23 cellular contexts compared by ENCODE assay signal in the genomic region with DNA sequence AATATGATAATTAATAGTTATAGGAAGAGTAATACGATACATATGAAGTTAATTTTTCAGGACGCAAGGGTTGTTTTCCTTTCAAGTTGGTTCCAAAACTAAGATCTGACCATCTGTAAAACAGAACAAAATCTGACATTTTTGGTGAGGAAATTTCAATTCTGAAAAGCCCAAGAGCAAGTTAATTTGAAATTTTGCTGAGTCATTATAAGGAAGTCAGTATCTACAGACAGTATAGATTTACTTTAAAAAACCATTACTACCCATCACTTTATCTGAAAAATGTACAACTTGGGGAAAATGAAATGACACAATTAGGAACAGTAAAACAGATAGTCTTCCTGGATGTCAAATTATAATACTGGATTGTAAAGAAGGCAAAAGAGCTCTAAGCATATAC. TPM values are rescaled to one million over a fixed set of nuclear protein-coding genes. Genes with fewer than 3 reads are reported as not detected.
DNase-seq lines count a peak whose midpoint lies in the region; ATAC-seq and TF ChIP-seq lines count a peak whose summit lies in the region.
"Had no signal": no experiment of that assay in that cellular context is flagged by ENCODE, and none has a peak within 500 bp of the region (broad histone marks: within the 10 kb centered on the region; RNA-seq: fewer than 3 reads in every experiment).

No MANE protein-coding gene starts in this region.

- TF ChIP-seq CTCF in A673 (conservative IDR thresholded peaks at IDR 0.05; ENCODE audit: low read depth, low read length) (no peak), Caco-2 (IDR thresholded peaks at IDR 0.05; ENCODE audit: insufficient read depth in 1 of 2, low read depth in 1 of 2, low read length in 1 of 2, severe bottlenecking in 1 of 2, unreplicated experiment in 1 of 2) (no peak), endodermal cell (conservative IDR thresholded peaks at IDR 0.05) (no peak)

- H3K36me3 Mint-ChIP-seq in Caco-2 (ENCODE audit: insufficient read depth, unreplicated experiment) (peaks cover 38% of the 10 kb centered on the region), endodermal cell (ENCODE audit: low read depth) (peaks cover 72% of the 10 kb centered on the region)

- CTCF ChIA-PET in A673 (lab: Charles Lee) (no interaction called here), Caco-2 (lab: Charles Lee) (no interaction called here)

- no peak for ATAC-seq in HG03097 (IDR thresholded peaks at IDR 0.05; ENCODE audit: low FRiP score, unreplicated experiment)
- ATAC-seq: right cardiac atrium had no signal

- H3K36me3 ChIP-seq in A673 (ENCODE audit: insufficient read depth, low read length, poor library complexity, severe bottlenecking) (peaks cover 55% of the 10 kb centered on the region), Caco-2 (ENCODE audit: control insufficient read depth, insufficient read depth, low read length) (peaks cover 2% of the 10 kb centered on the region), endodermal cell (ENCODE audit: control insufficient read depth, insufficient read depth, low read length) (peaks cover 83% of the 10 kb centered on the region)

- no peak overlapping the region for H3K9ac ChIP-seq in endodermal cell (ENCODE audit: extremely low read depth, low read length, poor library complexity, severe bottlenecking)

- H3K27ac ChIP-seq in A673 (ENCODE audit: low read depth, low read length, poor library complexity, severe bottlenecking) (peak overlapping the region; percentile 7), endodermal cell (ENCODE audit: low read depth, low read length) (no peak overlapping the region)
- H3K27ac ChIP-seq: spleen, upper lobe of left lung, VCaP had no signal

- DNase-seq in A673 (ENCODE audit: low spot score) = no peak
- no peak for DNase-seq in Caco-2
- peak; percentile 9 for DNase-seq in OCI-M1 (lab: John Stamatoyannopoulos, UW)
- no peak for DNase-seq in endodermal cell
- DNase-seq in NCI-H146 (lab: John Stamatoyannopoulos, UW) = no peak
- DNase-seq in NCI-H2171 treated with DMSO at 0.1 percent for 48 hours (lab: John Stamatoyannopoulos, UW) = no peak
- DNase-seq: activated CD4-positive, alpha-beta T cell treated with anti-CD3 and anti-CD28 coated beads for 48 hours; CD4-positive, alpha-beta T cell; cerebellar nuclear complex; EL; HCEC 1CT; NCI-H1694 treated with DMSO at 0.1 percent for 48 hours; NCI-H2171; NCI-H524 treated with DMSO at 0.1 percent for 48 hours; right cardiac atrium; SHP77 treated with DMSO at 0.1 percent for 48 hours; spleen; substantia nigra; upper lobe of left lung had no signal

- H3K27me3 Mint-ChIP-seq in Caco-2 (ENCODE audit: insufficient read depth, unreplicated experiment) (no peaks in the 10 kb centered on the region), endodermal cell (ENCODE audit: insufficient read depth) (no peaks in the 10 kb centered on the region)
- H3K27me3 Mint-ChIP-seq: CD4-positive, alpha-beta T cell had no signal

- H3K27ac Mint-ChIP-seq in Caco-2 (ENCODE audit: unreplicated experiment) (no peak overlapping the region), endodermal cell (peak overlapping the region; percentile 56)
- H3K27ac Mint-ChIP-seq: activated T-helper 2 cell treated with anti-CD3 and anti-CD28 coated beads, Interferon-gamma antibody, Interleukin-2, Interleukin-4, amounts not matched to agents 10 μg/mL and 5 μg/mL and 100 μg/mL, durations not matched to agents 14 hours and 24 hours and 36 hours; CD4-positive, alpha-beta T cell; T-helper 2 cell treated with Interferon-gamma antibody and Interleukin-4, amounts not matched to agents 5 μg/mL and 100 μg/mL, for 36 hours had no signal

- intact Hi-C loops in A673 (cut with micrococcal nuclease; ENCODE audit: unreplicated experiment) = no loop called here
- intact Hi-C loops in Caco-2 (cut with micrococcal nuclease; ENCODE audit: unreplicated experiment) = loop anchor here (5.0 kb wide), 1 partner anchor 224 kb away; no protein-coding TSS in a partner anchor

- 92 to 93% methylated on average over 2 of the region's 2 CpGs for WGBS in endodermal cell (ENCODE audit: insufficient coverage in 1 of 2, insufficient read length in 1 of 2), 2 experiments

- H3K4me3 Mint-ChIP-seq in Caco-2 (ENCODE audit: unreplicated experiment) = no peak overlapping the region
- H3K4me3 Mint-ChIP-seq in endodermal cell = no peak overlapping the region
- H3K4me3 Mint-ChIP-seq: CD4-positive, alpha-beta T cell; T-helper 2 cell treated with Interferon-gamma antibody and Interleukin-4, amounts not matched to agents 5 μg/mL and 100 μg/mL, for 36 hours had no signal

- POLR2A ChIA-PET in A673 (lab: Charles Lee; ENCODE audit: low non-redundant PET) = no interaction called here
- POLR2A ChIA-PET in Caco-2 (lab: Charles Lee) = no interaction called here

- no peaks in the 10 kb centered on the region for H3K4me1 ChIP-seq in A673 (ENCODE audit: insufficient read depth, low read length, poor library complexity, severe bottlenecking)
- H3K4me1 ChIP-seq in Caco-2 = no peaks in the 10 kb centered on the region
- no peaks in the 10 kb centered on the region for H3K4me1 ChIP-seq in endodermal cell (ENCODE audit: control insufficient read depth, insufficient read depth, low read length)
- H3K4me1 ChIP-seq: upper lobe of left lung had no signal

- H3K9me3 ChIP-seq in A673 (ENCODE audit: low read depth, low read length, poor library complexity, severe bottlenecking) (no peaks in the 10 kb centered on the region), Caco-2 (no peaks in the 10 kb centered on the region), endodermal cell (ENCODE audit: control insufficient read depth, low read length) (no peaks in the 10 kb centered on the region)
- H3K9me3 ChIP-seq: spleen, upper lobe of left lung had no signal

- no peaks in the 10 kb centered on the region for H3K27me3 ChIP-seq in A673 (replicated peaks; ENCODE audit: insufficient read depth, low read depth, low read length, poor library complexity)
- no peaks in the 10 kb centered on the region for H3K27me3 ChIP-seq in Caco-2 (replicated peaks; ENCODE audit: control insufficient read depth, insufficient read depth, low read length)
- H3K27me3 ChIP-seq in endodermal cell (ENCODE audit: control insufficient read depth, insufficient read depth, low read length, poor library complexity, severe bottlenecking) = no peaks in the 10 kb centered on the region
- H3K27me3 ChIP-seq: spleen, upper lobe of left lung had no signal

- no peaks in the 10 kb centered on the region for H3K4me1 Mint-ChIP-seq in Caco-2 (ENCODE audit: low read depth, unreplicated experiment)
- no peaks in the 10 kb centered on the region for H3K4me1 Mint-ChIP-seq in endodermal cell

- no TSS peak for BruUV-seq in A673 (replicated peaks; lab: Mats Ljungman, UMichigan)
- BruUV-seq in Caco-2 (replicated peaks; lab: Mats Ljungman, UMichigan) = TSS peak; percentile 1

- H3K9me3 Mint-ChIP-seq in Caco-2 (ENCODE audit: unreplicated experiment) = no peaks in the 10 kb centered on the region
- H3K9me3 Mint-ChIP-seq in endodermal cell = no peaks in the 10 kb centered on the region
- H3K9me3 Mint-ChIP-seq: activated T-helper 2 cell treated with anti-CD3 and anti-CD28 coated beads, Interferon-gamma antibody, Interleukin-2, Interleukin-4, amounts not matched to agents 10 μg/mL and 5 μg/mL and 100 μg/mL, durations not matched to agents 14 hours and 24 hours and 36 hours; CD4-positive, alpha-beta T cell; T-helper 2 cell treated with Interferon-gamma antibody and Interleukin-4, amounts not matched to agents 5 μg/mL and 100 μg/mL, for 36 hours had no signal

- H3K4me3 ChIP-seq in A673 (ENCODE audit: low read depth, low read length, poor library complexity, severe bottlenecking) = no peak overlapping the region
- H3K4me3 ChIP-seq in Caco-2 (ENCODE audit: low read depth, low read length) = no peak overlapping the region
- H3K4me3 ChIP-seq in endodermal cell (ENCODE audit: low read length) = no peak overlapping the region
- H3K4me3 ChIP-seq: spleen, upper lobe of left lung had no signal

RNA-seq across cellular contexts. Expression of gene INTS14, which starts 12.5 kb away (rescaled TPM):
- total RNA-seq in A673 (2021) = 38.0 and 39.9 TPM in 2 replicates
- 37.7 and 38.2 TPM in 2 replicates for total RNA-seq in Caco-2 (2022)
- 10 to 100 TPM; 33.4 to 37.7 TPM for total RNA-seq in endodermal cell
- 46.1 TPM for polyA plus RNA-seq in endodermal cell (2013, experiment 1 of 2)
- 48.0 TPM for polyA plus RNA-seq in endodermal cell (2013, experiment 2 of 2)

RNA-seq across cellular contexts. Expression of gene SLC24A1, which starts 23.3 kb away (rescaled TPM):
- total RNA-seq in A673 (2021) (4.9 and 6.4 TPM in 2 replicates), Caco-2 (2022) (6.0 and 8.7 TPM in 2 replicates), endodermal cell (10 to 100 TPM; 12.0 to 14.2 TPM)
- polyA plus RNA-seq in endodermal cell (2013, experiment 1 of 2) = 6.0 TPM
- polyA plus RNA-seq in endodermal cell (2013, experiment 2 of 2) = 7.5 TPM
